Comparison of ENCODE assay signal across 29 cellular contexts in genomic region chr18:79754831-79755351, GRCh38. TPM values are rescaled to one million over a fixed set of nuclear protein-coding genes. Genes with fewer than 3 reads are reported as not detected.
A peak's percentile ranks its signal among the peaks of the same experiment; 100 is the strongest.
DNase-seq lines count a peak whose midpoint lies in the region; ATAC-seq, FAIRE-seq and TF ChIP-seq lines count a peak whose summit lies in the region.
"Had no signal": no experiment of that assay in that cellular context is flagged by ENCODE, and none has a peak within 500 bp of the region (broad histone marks: within the 10 kb centered on the region; RNA-seq: fewer than 3 reads in every experiment).

No MANE protein-coding gene starts in this region.

- H3K4me3 ChIP-seq in neuronal stem cell (ENCODE audit: low read length in 2 of 2) (no peak overlapping the region), suprapubic skin (no peak overlapping the region)
- H3K4me3 ChIP-seq: BLaER1, GM23338, K562, Peyer's patch had no signal

- H3K4ac ChIP-seq in neuronal stem cell (ENCODE audit: low read length) = no peak overlapping the region

- no peaks in the 10 kb centered on the region for H3K27me3 Mint-ChIP-seq in activated B cell treated with CpG ODN at 0.5 μM for 24 hours
- H3K27me3 Mint-ChIP-seq: CD4-positive, alpha-beta T cell had no signal

- H2BK15ac ChIP-seq in neuronal stem cell (ENCODE audit: low read length) = no peak overlapping the region

- H2BK5ac ChIP-seq in neuronal stem cell (ENCODE audit: low read length) = no peak overlapping the region

- ATAC-seq in activated naive CD4-positive, alpha-beta T cell treated with anti-CD3 and anti-CD28 coated beads, Interleukin-2, amount 50 U/mL, for 72 hours = no peak
- no peak for ATAC-seq in activated B cell treated with CpG ODN at 0.5 μM for 24 hours (ENCODE audit: low read depth)
- ATAC-seq in HG03097 (IDR thresholded peaks at IDR 0.05; ENCODE audit: low FRiP score, unreplicated experiment) = no peak
- ATAC-seq: GM23338, K562 had no signal

- CTCF ChIA-PET in activated B cell treated with CpG ODN at 0.5 μM for 24 hours (lab: Charles Lee) = no interaction called here

- H4K91ac ChIP-seq in neuronal stem cell (ENCODE audit: low read depth, low read length, poor library complexity) = no peak overlapping the region

- H3K9me3 Mint-ChIP-seq in activated naive CD4-positive, alpha-beta T cell treated with anti-CD3 and anti-CD28 coated beads, Interleukin-2, amount 50 U/mL, for 72 hours = peaks cover 11 to 21% of the 10 kb centered on the region in 2 donors
- H3K9me3 Mint-ChIP-seq in activated B cell treated with CpG ODN at 0.5 μM for 24 hours = peaks cover 9% of the 10 kb centered on the region

- peak overlapping the region; percentile 64 to 78 for H3K27ac Mint-ChIP-seq in activated naive CD4-positive, alpha-beta T cell treated with anti-CD3 and anti-CD28 coated beads, Interleukin-2, amount 50 U/mL, for 72 hours
- no peak overlapping the region for H3K27ac Mint-ChIP-seq in activated B cell treated with CpG ODN at 0.5 μM for 24 hours
- H3K27ac Mint-ChIP-seq: CD4-positive, alpha-beta T cell; GM23338; H9 had no signal

- no peak overlapping the region for H3K4me2 ChIP-seq in neuronal stem cell (ENCODE audit: insufficient read depth, low read length, poor library complexity, severe bottlenecking)
- H3K4me2 ChIP-seq: BLaER1, GM23338 had no signal

- H3K18ac ChIP-seq in neuronal stem cell (ENCODE audit: low read length) = no peak overlapping the region

- no peak overlapping the region for H2BK120ac ChIP-seq in neuronal stem cell (ENCODE audit: low read depth, low read length)

- H3K79me1 ChIP-seq in neuronal stem cell (ENCODE audit: low read depth, low read length) = no peaks in the 10 kb centered on the region

- no peak overlapping the region for H3K23ac ChIP-seq in neuronal stem cell (ENCODE audit: low read depth, low read length, poor library complexity)

- no peak overlapping the region for H2AFZ ChIP-seq in neuronal stem cell (ENCODE audit: low read length)
- H2AFZ ChIP-seq: GM23338 had no signal

- H2AK5ac ChIP-seq in neuronal stem cell (ENCODE audit: low read depth, low read length) = no peak overlapping the region

- peaks cover 49 to 59% of the 10 kb centered on the region in 2 donors for H3K36me3 Mint-ChIP-seq in activated naive CD4-positive, alpha-beta T cell treated with anti-CD3 and anti-CD28 coated beads, Interleukin-2, amount 50 U/mL, for 72 hours
- H3K36me3 Mint-ChIP-seq in activated B cell treated with CpG ODN at 0.5 μM for 24 hours (ENCODE audit: low read depth) = peaks cover 58% of the 10 kb centered on the region

- no peaks in the 10 kb centered on the region for H3K4me1 ChIP-seq in neuronal stem cell (ENCODE audit: control insufficient read depth in 2 of 2, insufficient read depth in 1 of 2, low read depth in 1 of 2, low read length in 2 of 2)
- H3K4me1 ChIP-seq in suprapubic skin = peaks cover 7% of the 10 kb centered on the region
- H3K4me1 ChIP-seq: BLaER1 had no signal

- H2BK12ac ChIP-seq in neuronal stem cell (ENCODE audit: low read length) = no peak overlapping the region

- H3K27ac ChIP-seq in neuronal stem cell (replicated peaks; ENCODE audit: low read length) (no peak overlapping the region), suprapubic skin (no peak overlapping the region)
- H3K27ac ChIP-seq: BLaER1, Peyer's patch had no signal

- no peaks in the 10 kb centered on the region for H3K27me3 ChIP-seq in neuronal stem cell (ENCODE audit: control insufficient read depth in 3 of 3, insufficient read depth in 3 of 3, low read depth in 1 of 3, low read length in 3 of 3)
- no peaks in the 10 kb centered on the region for H3K27me3 ChIP-seq in suprapubic skin
- H3K27me3 ChIP-seq: BLaER1, Peyer's patch had no signal

- TF ChIP-seq EP300 in suprapubic skin (IDR thresholded peaks at IDR 0.05) = no peak

- H3K36me3 ChIP-seq in neuronal stem cell (replicated peaks in 1 of 2; ENCODE audit: control insufficient read depth in 2 of 2, insufficient read depth in 2 of 2, low read length in 2 of 2) (peaks cover 16 to 31% of the 10 kb centered on the region in 2 donors), suprapubic skin (peaks cover 28% of the 10 kb centered on the region)

- H4K8ac ChIP-seq in neuronal stem cell (ENCODE audit: low read depth, low read length) = no peak overlapping the region

- peak overlapping the region; percentile 32 for H3K9ac ChIP-seq in neuronal stem cell (ENCODE audit: low read depth, low read length, poor library complexity)
- H3K9ac ChIP-seq: BLaER1 had no signal

- no peak for FAIRE-seq in GM12891 (lab: Jason Lieb, UNC)
- FAIRE-seq: D721Med, HTR-8/SVneo, K562 had no signal

- intact Hi-C loops in activated B cell treated with CpG ODN at 0.5 μM for 24 hours (cut with micrococcal nuclease) = no loop called here

- H3K9me3 ChIP-seq in neuronal stem cell (replicated peaks in 1 of 2; ENCODE audit: control insufficient read depth in 2 of 2, insufficient read depth in 1 of 2, low read depth in 1 of 2, low read length in 2 of 2) (peaks cover 0 to 4% of the 10 kb centered on the region in 2 donors), suprapubic skin (no peaks in the 10 kb centered on the region)
- H3K9me3 ChIP-seq: BLaER1, Peyer's patch had no signal

- peak in 1 of 2 donors; percentile 28 for DNase-seq in activated naive CD4-positive, alpha-beta T cell treated with anti-CD3 and anti-CD28 coated beads, Interleukin-2, amount 50 U/mL, for 72 hours (ENCODE audit: low spot score in 2 of 2)
- no peak for DNase-seq in activated naive CD4-positive, alpha-beta T cell (lab: John Stamatoyannopoulos, UW)
- DNase-seq in activated B cell treated with CpG ODN at 0.5 μM for 24 hours (peak; percentile 11), neuronal stem cell (ENCODE audit: low spot score) (no peak), suprapubic skin (ENCODE audit: low spot score in 2 of 2) (peak; percentile 47 to 78), GM12891 (ENCODE audit: insufficient read length, low spot score) (no peak), cerebellar nuclear complex (lab: John Stamatoyannopoulos, UW) (no peak)
- DNase-seq: CD4-positive, alpha-beta T cell; H9; Kasumi-1; NCI-H1092 treated with DMSO at 0.1 percent for 48 hours; NCI-H1436; NCI-H187; NCI-H2081 treated with DMSO at 0.1 percent for 48 hours; NCI-H2171; NCI-H226; NCI-H510A; NCI-H69; SIG-M5 had no signal

- no CpG with 5 or more reads among the region's 27 CpGs for WGBS in neuronal stem cell (ENCODE audit: extremely low coverage in 2 of 2, insufficient read length in 2 of 2, insufficient replicate concordance in 1 of 2), 2 donors
- WGBS in suprapubic skin = 95% methylated on average over 24 of the region's 27 CpGs

- no peak overlapping the region for H3K4me3 Mint-ChIP-seq in activated B cell treated with CpG ODN at 0.5 μM for 24 hours
- H3K4me3 Mint-ChIP-seq: CD4-positive, alpha-beta T cell; GM23338; H9 had no signal

- no peak for TF ChIP-seq POLR2A in suprapubic skin (IDR thresholded peaks at IDR 0.05)
- no peak for TF ChIP-seq POLR2A in GM12891 (IDR thresholded peaks at IDR 0.05; ENCODE audit: low read depth, low read length)

- TF ChIP-seq CTCF in activated B cell treated with CpG ODN at 0.5 μM for 24 hours (IDR thresholded peaks at IDR 0.05) (no peak), suprapubic skin (IDR thresholded peaks at IDR 0.05) (no peak)

- H3K14ac ChIP-seq in neuronal stem cell (ENCODE audit: low read length) = no peak overlapping the region

- POLR2A ChIA-PET in activated B cell treated with CpG ODN at 0.5 μM for 24 hours (lab: Charles Lee) = no interaction called here

- H3K4me1 Mint-ChIP-seq in activated B cell treated with CpG ODN at 0.5 μM for 24 hours = no peaks in the 10 kb centered on the region
- H3K4me1 Mint-ChIP-seq: GM23338, H9 had no signal

TF ChIP-seq in GM12891, 5 proteins besides CTCF, POLR2A, EP300 and RAD21:
- TF ChIP-seq SPI1 (IDR thresholded peaks at IDR 0.05; ENCODE audit: low read depth, low read length) = no peak
- TF ChIP-seq POLR2AphosphoS5 (IDR thresholded peaks at IDR 0.05; ENCODE audit: low read depth, low read length) = no peak
- no peak for TF ChIP-seq TAF1 (IDR thresholded peaks at IDR 0.05; ENCODE audit: low read depth, low read length)
- TF ChIP-seq POU2F2 (IDR thresholded peaks at IDR 0.05; ENCODE audit: low read depth, low read length) = no peak
- TF ChIP-seq PAX5 (IDR thresholded peaks at IDR 0.05; ENCODE audit: insufficient read depth, low read length, severe bottlenecking) = no peak

RNA-seq across cellular contexts. Expression of gene KCNG2, which starts 42.8 kb away (rescaled TPM):
- total RNA-seq in activated naive CD4-positive, alpha-beta T cell treated with anti-CD3 and anti-CD28 coated beads, Interleukin-2, amount 50 U/mL, for 72 hours = not detected
- total RNA-seq in activated B cell treated with CpG ODN at 0.5 μM for 24 hours (not detected in 2 replicates), suprapubic skin (not detected)
- polyA plus RNA-seq in neuronal stem cell (2013, experiment 1 of 2) = 0.29 TPM
- polyA plus RNA-seq in neuronal stem cell (2013, experiment 2 of 2) = 0.29 TPM
- 0.17 TPM for polyA plus RNA-seq in GM12891 (2012; ENCODE audit: low read depth, missing spikeins)
- total RNA-seq: A172; CD4-positive, alpha-beta T cell; K562; M059J; OCI-LY7 had no signal
- polyA plus RNA-seq: K562 had no signal

Comparison
In these comparisons a context has a peak if more than half of its experiments do, and no peak if none do; other contexts are left out.
1. DNase-seq: peak in activated B cell treated with CpG ODN at 0.5 μM for 24 hours (single experiment) and suprapubic skin (2 of 2); none in activated naive CD4-positive, alpha-beta T cell (0 of 4), neuronal stem cell (single experiment), GM12891 (single experiment) and cerebellar nuclear complex (0 of 2).